Comparison of ENCODE assay signal across 8 cellular contexts in genomic region chr15:58987036-58987435, GRCh38. TPM values are rescaled to one million over a fixed set of nuclear protein-coding genes. Genes with fewer than 3 reads are reported as not detected.
A peak's percentile ranks its signal among the peaks of the same experiment; 100 is the strongest.
DNase-seq lines count a peak whose midpoint lies in the region; ATAC-seq and TF ChIP-seq lines count a peak whose summit lies in the region.

No MANE protein-coding gene starts in this region.

- H3K9ac ChIP-seq in skeletal muscle tissue (ENCODE audit: low read depth in 1 of 3, low read length in 3 of 3): peak overlapping the region; percentile 94 to 95 (median 95)

- no peak for DNase-seq in activated naive CD4-positive, alpha-beta T cell treated with anti-CD3 and anti-CD28 coated beads, Interleukin-2, amount 10 ng/mL, durations not matched to agents 7 days and 5 days
- no peak for DNase-seq in activated naive CD4-positive, alpha-beta T cell treated with Interleukin-2 at 50 U/mL for 16 hours
- peak; percentile 3 for DNase-seq in SW480 (ENCODE audit: low spot score)
- peak; percentile 86 for DNase-seq in fibroblast of villous mesenchyme (ENCODE audit: low read depth)
- no peak for DNase-seq in midbrain (lab: John Stamatoyannopoulos, UW)
- DNase-seq in GM19238 (ENCODE audit: insufficient read length, low spot score): no peak

- H3K4me3 ChIP-seq in fibroblast of villous mesenchyme (ENCODE audit: low read depth, low read length): peak overlapping the region; percentile 83
- peak overlapping the region; percentile 92 to 97 (median 95) for H3K4me3 ChIP-seq in skeletal muscle tissue (ENCODE audit: low read length in 3 of 3)

- peaks cover 0 to 3% (median 0%) of the 10 kb centered on the region in 3 donors for H3K36me3 ChIP-seq in skeletal muscle tissue (ENCODE audit: control insufficient read depth in 3 of 3, insufficient read depth in 3 of 3, low read length in 3 of 3)

- H3K4me1 Mint-ChIP-seq in activated naive CD4-positive, alpha-beta T cell treated with anti-CD3 and anti-CD28 coated beads, Interleukin-2, amount 10 ng/mL, durations not matched to agents 7 days and 5 days: peaks cover 60% of the 10 kb centered on the region

- peak overlapping the region; percentile 92 for H3K27ac ChIP-seq in skeletal muscle tissue (ENCODE audit: low read depth, low read length)

- peaks cover 17% of the 10 kb centered on the region for H3K36me3 Mint-ChIP-seq in activated naive CD4-positive, alpha-beta T cell treated with anti-CD3 and anti-CD28 coated beads, Interleukin-2, amount 10 ng/mL, durations not matched to agents 7 days and 5 days

- TF ChIP-seq CTCF in fibroblast of villous mesenchyme (IDR thresholded peaks at IDR 0.05; ENCODE audit: insufficient read depth, low read depth, low read length): no peak

- CTCF ChIA-PET in activated naive CD4-positive, alpha-beta T cell treated with anti-CD3 and anti-CD28 coated beads, Interleukin-2, amount 10 ng/mL, durations not matched to agents 7 days and 5 days (lab: Charles Lee): no interaction called here

- H3K9me3 Mint-ChIP-seq in activated naive CD4-positive, alpha-beta T cell treated with anti-CD3 and anti-CD28 coated beads, Interleukin-2, amount 10 ng/mL, durations not matched to agents 7 days and 5 days: no peaks in the 10 kb centered on the region

- peak overlapping the region; percentile 87 for H3K27ac Mint-ChIP-seq in activated naive CD4-positive, alpha-beta T cell treated with anti-CD3 and anti-CD28 coated beads, Interleukin-2, amount 10 ng/mL, durations not matched to agents 7 days and 5 days

- peaks cover 18% of the 10 kb centered on the region for H3K27me3 Mint-ChIP-seq in activated naive CD4-positive, alpha-beta T cell treated with anti-CD3 and anti-CD28 coated beads, Interleukin-2, amount 10 ng/mL, durations not matched to agents 7 days and 5 days

- H3K27me3 ChIP-seq in skeletal muscle tissue (ENCODE audit: control insufficient read depth in 3 of 3, insufficient read depth in 3 of 3, low read length in 3 of 3): no peaks in the 10 kb centered on the region

- H3K4me1 ChIP-seq in skeletal muscle tissue (ENCODE audit: control insufficient read depth in 3 of 3, insufficient read depth in 3 of 3, low read length in 3 of 3): peaks cover 4 to 15% (median 12%) of the 10 kb centered on the region in 3 donors

- H3K4me3 Mint-ChIP-seq in activated naive CD4-positive, alpha-beta T cell treated with anti-CD3 and anti-CD28 coated beads, Interleukin-2, amount 10 ng/mL, durations not matched to agents 7 days and 5 days: peak overlapping the region; percentile 98

- no peaks in the 10 kb centered on the region for H3K9me3 ChIP-seq in skeletal muscle tissue (ENCODE audit: control insufficient read depth in 3 of 3, low read length in 3 of 3)

- ATAC-seq in GM18520 (IDR thresholded peaks at IDR 0.05; ENCODE audit: unreplicated experiment): no peak

RNA-seq across cellular contexts. Expression of gene RNF111, which starts 0.4 kb away (rescaled TPM):
- 24.5 and 35.0 TPM in 2 replicates for total RNA-seq in fibroblast of villous mesenchyme
- total RNA-seq in skeletal muscle tissue: 17.7 TPM

RNA-seq across cellular contexts. Expression of gene SLTM, which starts 53.6 kb away (rescaled TPM):
- 66.7 and 68.7 TPM in 2 replicates for total RNA-seq in fibroblast of villous mesenchyme
- total RNA-seq in skeletal muscle tissue: 63.7 TPM

Comparison
In these comparisons a context has a peak if more than half of its experiments do, and no peak if none do; other contexts are left out.
1. DNase-seq: peak in SW480 (single experiment) and fibroblast of villous mesenchyme (single experiment); none in activated naive CD4-positive, alpha-beta T cell treated with anti-CD3 and anti-CD28 coated beads, Interleukin-2, amount 10 ng/mL, durations not matched to agents 7 days and 5 days (single experiment), activated naive CD4-positive, alpha-beta T cell treated with Interleukin-2 at 50 U/mL for 16 hours (single experiment), midbrain (single experiment) and GM19238 (single experiment).